ENCODE assay signal across 10 cellular contexts in the genomic region with DNA sequence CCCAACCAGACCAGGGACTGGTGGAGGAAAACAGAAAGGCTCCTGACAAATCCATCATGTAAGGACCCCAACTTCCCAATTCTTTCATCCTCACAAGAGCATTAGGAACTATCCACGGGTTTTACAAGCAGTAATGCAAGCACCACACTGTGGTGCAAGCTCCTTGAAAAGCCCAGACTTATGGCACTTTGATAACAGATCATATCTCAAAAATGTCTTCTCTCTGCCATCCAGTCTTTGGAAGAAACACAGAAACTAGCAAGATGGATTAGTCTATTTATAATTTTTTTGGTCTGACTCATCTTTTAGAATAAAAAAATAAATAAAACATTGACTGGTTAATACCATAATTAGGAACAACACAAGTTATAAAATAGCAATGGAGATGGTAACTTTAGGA. TPM values are rescaled to one million over a fixed set of nuclear protein-coding genes. Genes with fewer than 3 reads are reported as not detected.
A peak's percentile ranks its signal among the peaks of the same experiment; 100 is the strongest.
DNase-seq lines count a peak whose midpoint lies in the region; ATAC-seq and TF ChIP-seq lines count a peak whose summit lies in the region.
"Had no signal": no experiment of that assay in that cellular context is flagged by ENCODE, and none has a peak within 500 bp of the region (broad histone marks: within the 10 kb centered on the region; RNA-seq: fewer than 3 reads in every experiment).

No MANE protein-coding gene starts in this region.

- WGBS in heart left ventricle, 4 donors = 22 to 36% (median 28%) methylated on average over 1 of the region's 1 CpG
- WGBS in esophagus, 2 donors = 11 to 23% methylated on average over 1 of the region's 1 CpG

- peak overlapping the region in 2 of 12 donors; percentile 12 to 16 for H3K4me3 ChIP-seq in heart left ventricle
- no peak overlapping the region for H3K4me3 ChIP-seq in esophagus (ENCODE audit: low read depth in 1 of 2, low read length in 2 of 2)
- peak overlapping the region in 1 of 2 donors; percentile 7 for H3K4me3 ChIP-seq in vagina
- H3K4me3 ChIP-seq: neural progenitor cell had no signal

- ATAC-seq in heart left ventricle = peak in 1 of 4 donors; percentile 27
- no peak for ATAC-seq in left ventricle myocardium superior
- ATAC-seq in omental fat pad (ENCODE audit: low FRiP score) = peak; percentile 84

- H3K4me1 ChIP-seq in heart left ventricle = peaks cover 0 to 31% (median 17%) of the 10 kb centered on the region in 12 donors
- no peaks in the 10 kb centered on the region for H3K4me1 ChIP-seq in esophagus (ENCODE audit: control insufficient read depth in 2 of 2, insufficient read depth in 2 of 2, low read length in 1 of 2)
- peaks cover 34% of the 10 kb centered on the region for H3K4me1 ChIP-seq in vagina
- H3K4me1 ChIP-seq: neural progenitor cell had no signal

- intact Hi-C loops in heart left ventricle (cut with DNase I) = no loop called here
- intact Hi-C loops in left ventricle myocardium superior (cut with micrococcal nuclease) = no loop called here
- intact Hi-C loops in vagina (cut with DNase I) = no loop called here

- DNase-seq in heart left ventricle = no peak
- no peak for DNase-seq in left ventricle myocardium superior
- no peak for DNase-seq in omental fat pad (ENCODE audit: low spot score)
- DNase-seq in vagina (ENCODE audit: extremely low spot score in 2 of 2) = no peak
- DNase-seq in DMS153 treated with DMSO at 0.1 percent for 48 hours (lab: John Stamatoyannopoulos, UW; ENCODE audit: unreplicated experiment) = no peak
- DNase-seq in activated effector memory CD4-positive, alpha-beta T cell treated with Interleukin-2 at 50 U/mL for 16 hours = no peak
- DNase-seq in stimulated activated CD4-positive, alpha-beta T cell treated with anti-CD3 and anti-CD28 coated beads, Interleukin-4, amount 100 ng/mL, for 4 hours = no peak
- DNase-seq: Karpas-422 had no signal

- no peak for TF ChIP-seq POLR2A in heart left ventricle (IDR thresholded peaks at IDR 0.05)
- no peak for TF ChIP-seq POLR2A in vagina (IDR thresholded peaks at IDR 0.05)

- peak overlapping the region in 9 of 12 donors; percentile 10 to 82 (median 60) for H3K27ac ChIP-seq in heart left ventricle
- peak overlapping the region; percentile 45 to 86 for H3K27ac ChIP-seq in esophagus (ENCODE audit: low read depth in 2 of 2, low read length in 1 of 2)
- H3K27ac ChIP-seq in vagina = peak overlapping the region; percentile 83
- H3K27ac ChIP-seq: neural progenitor cell had no signal

- TF ChIP-seq CTCF in heart left ventricle (IDR thresholded peaks at IDR 0.05) (no peak), omental fat pad (IDR thresholded peaks at IDR 0.05) (no peak), vagina (IDR thresholded peaks at IDR 0.05) (no peak)

- H3K36me3 ChIP-seq in heart left ventricle = no peaks in the 10 kb centered on the region
- no peaks in the 10 kb centered on the region for H3K36me3 ChIP-seq in esophagus (ENCODE audit: control insufficient read depth in 2 of 2, insufficient read depth in 2 of 2, low read length in 1 of 2)
- no peaks in the 10 kb centered on the region for H3K36me3 ChIP-seq in vagina
- H3K36me3 ChIP-seq: neural progenitor cell had no signal

- H3K27me3 ChIP-seq in heart left ventricle (no peaks in the 10 kb centered on the region), esophagus (ENCODE audit: control insufficient read depth in 1 of 2, insufficient read depth in 2 of 2, low read length in 2 of 2) (no peaks in the 10 kb centered on the region), vagina (no peaks in the 10 kb centered on the region)
- H3K27me3 ChIP-seq: neural progenitor cell had no signal

- H3K9me3 ChIP-seq in heart left ventricle (peaks cover 0 to 6% (median 0%) of the 10 kb centered on the region in 12 donors), esophagus (ENCODE audit: control insufficient read depth in 2 of 2, insufficient read depth in 1 of 2, low read depth in 1 of 2, low read length in 1 of 2) (no peaks in the 10 kb centered on the region), vagina (no peaks in the 10 kb centered on the region)

RNA-seq across cellular contexts. Expression of a gene that starts 49.1 kb away (rescaled TPM):
- 100 to 1,000 TPM in 8 of 9 donors, 10 to 100 TPM in 1; 89.6 to 186 (median 130) TPM for total RNA-seq in heart left ventricle
- polyA plus RNA-seq in heart left ventricle = 100 to 1,000 TPM in 1 of 2 donors, 10 to 100 TPM in 1; 95.1 to 104 TPM
- total RNA-seq in left ventricle myocardium superior = 118 TPM
- polyA plus RNA-seq in esophagus = 100 to 1,000 TPM in 1 of 2 donors, 10 to 100 TPM in 1; 93.4 to 128 TPM
- total RNA-seq in omental fat pad = 100 to 1,000 TPM; 195 to 347 (median 250) TPM
- total RNA-seq in vagina = 343 TPM
